8 cellular contexts compared by ENCODE assay signal in the genomic region with DNA sequence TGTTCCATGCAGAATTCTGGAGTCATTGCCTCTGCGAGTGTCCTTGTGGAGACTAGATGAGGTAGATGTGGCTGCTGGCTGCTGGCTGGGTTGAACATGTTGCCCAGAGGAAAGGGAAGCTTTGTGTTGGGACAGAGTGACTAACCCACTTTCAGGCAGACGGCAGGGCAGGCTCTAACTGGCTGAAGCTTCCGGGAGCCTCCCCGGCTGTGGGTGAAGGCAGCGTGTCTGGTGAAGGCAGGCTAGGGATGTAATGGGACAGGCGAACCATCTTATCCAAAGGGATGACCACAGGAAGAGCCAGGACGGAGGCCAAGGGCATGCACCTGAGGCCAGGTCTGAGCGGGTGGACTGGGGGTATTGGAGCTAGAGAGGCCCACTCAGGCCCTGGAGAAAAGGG. TPM values are rescaled to one million over a fixed set of nuclear protein-coding genes. Genes with fewer than 3 reads are reported as not detected.
DNase-seq lines count a peak whose midpoint lies in the region; ATAC-seq, FAIRE-seq and TF ChIP-seq lines count a peak whose summit lies in the region.

No MANE protein-coding gene starts in this region.

- H2BK15ac ChIP-seq in mesendoderm (replicated peaks; ENCODE audit: low read depth) = no peak overlapping the region

- BruUV-seq in PC-3 (replicated peaks; lab: Mats Ljungman, UMichigan) = no TSS peak

- no peak for FAIRE-seq in frontal cortex (lab: Jason Lieb, UNC)

- H3K9me3 Mint-ChIP-seq in central memory CD8-positive, alpha-beta T cell = no peaks in the 10 kb centered on the region
- H3K9me3 Mint-ChIP-seq in naive thymus-derived CD8-positive, alpha-beta T cell = no peaks in the 10 kb centered on the region
- no peaks in the 10 kb centered on the region for H3K9me3 Mint-ChIP-seq in endodermal cell

- H4K5ac ChIP-seq in mesendoderm (ENCODE audit: low read length) = no peak overlapping the region

- no peaks in the 10 kb centered on the region for H3K27me3 Mint-ChIP-seq in central memory CD8-positive, alpha-beta T cell
- peaks cover 0 to 3% (median 0%) of the 10 kb centered on the region in 5 donors for H3K27me3 Mint-ChIP-seq in naive thymus-derived CD8-positive, alpha-beta T cell
- H3K27me3 Mint-ChIP-seq in endodermal cell (ENCODE audit: insufficient read depth) = no peaks in the 10 kb centered on the region

- H3K36me3 ChIP-seq in PC-3 (ENCODE audit: low read depth, low read length) (peaks cover 11% of the 10 kb centered on the region; the same call in 1 of the 2 replicates), endodermal cell (ENCODE audit: control insufficient read depth, insufficient read depth, low read length) (no peaks in the 10 kb centered on the region), mesendoderm (ENCODE audit: control insufficient read depth, insufficient read depth, low read length) (no peaks in the 10 kb centered on the region)

- H3K4me1 Mint-ChIP-seq in central memory CD8-positive, alpha-beta T cell = peaks cover 26% of the 10 kb centered on the region
- peaks cover 23 to 48% (median 35%) of the 10 kb centered on the region in 4 donors for H3K4me1 Mint-ChIP-seq in naive thymus-derived CD8-positive, alpha-beta T cell
- H3K4me1 Mint-ChIP-seq in endodermal cell = peaks cover 6% of the 10 kb centered on the region

- H2BK5ac ChIP-seq in mesendoderm (ENCODE audit: low read length) = no peak overlapping the region

- WGBS in endodermal cell (ENCODE audit: insufficient coverage in 1 of 2, insufficient read length in 1 of 2), 2 experiments = 88 to 95% methylated on average over 3 to 8 of the region's 8 CpGs
- WGBS in mesendoderm (ENCODE audit: extremely low coverage, insufficient coverage, low lambda C conversion rate) = no CpG with 5 or more reads among the region's 8 CpGs

- peak overlapping the region; percentile 75 for H3K9ac ChIP-seq in PC-3 (ENCODE audit: low read length)
- H3K9ac ChIP-seq in endodermal cell (ENCODE audit: extremely low read depth, low read length, poor library complexity, severe bottlenecking) = no peak overlapping the region
- H3K9ac ChIP-seq in mesendoderm (ENCODE audit: low read length) = no peak overlapping the region

- H2AK5ac ChIP-seq in mesendoderm (ENCODE audit: low read length) = no peak overlapping the region

- H3K27ac Mint-ChIP-seq in central memory CD8-positive, alpha-beta T cell (ENCODE audit: low read depth) = peak overlapping the region; percentile 94
- peak overlapping the region in 7 of 10 donors; percentile 44 to 86 (median 81) for H3K27ac Mint-ChIP-seq in naive thymus-derived CD8-positive, alpha-beta T cell
- no peak overlapping the region for H3K27ac Mint-ChIP-seq in endodermal cell

- H3K4me3 ChIP-seq in PC-3 (ENCODE audit: low read length) (no peak overlapping the region), endodermal cell (ENCODE audit: low read length) (no peak overlapping the region), mesendoderm (ENCODE audit: low read length) (no peak overlapping the region)

- CTCF ChIA-PET in PC-3 (lab: Charles Lee) = no interaction called here

- H3F3A ChIP-seq in PC-3 (ENCODE audit: low read length, unreplicated experiment) = peaks cover 12% of the 10 kb centered on the region

- H3K79me1 ChIP-seq in mesendoderm (ENCODE audit: low read length) = no peaks in the 10 kb centered on the region

- H2BK120ac ChIP-seq in mesendoderm (ENCODE audit: low read depth, low read length) = no peak overlapping the region

- peaks cover 16% of the 10 kb centered on the region for H3K36me3 Mint-ChIP-seq in central memory CD8-positive, alpha-beta T cell (ENCODE audit: insufficient read depth)
- peaks cover 0 to 29% (median 5%) of the 10 kb centered on the region in 3 donors for H3K36me3 Mint-ChIP-seq in naive thymus-derived CD8-positive, alpha-beta T cell
- no peaks in the 10 kb centered on the region for H3K36me3 Mint-ChIP-seq in endodermal cell (ENCODE audit: low read depth)

- peak; percentile 64 for ATAC-seq in PC-3
- no peak for ATAC-seq in central memory CD8-positive, alpha-beta T cell (replicated peaks; ENCODE audit: extremely low read depth, poor library complexity, severe bottlenecking)
- ATAC-seq in naive thymus-derived CD8-positive, alpha-beta T cell = no peak

- POLR2A ChIA-PET in PC-3 (lab: Charles Lee; ENCODE audit: unreplicated experiment) = interaction anchor here (0.5 kb wide), 1 partner anchor 53 kb away, joined by 6 read pairs; no protein-coding TSS in a partner anchor
- POLR2A ChIA-PET in naive thymus-derived CD8-positive, alpha-beta T cell (lab: Charles Lee) = interaction anchor here (0.6 to 2.5 kb wide), 8 partner anchors 9 to 245 kb away, joined by 3 to 6 read pairs (median 3); partner anchors contain the start of genes C2orf42 and MXD1

- DNase-seq in ELR (ENCODE audit: low read depth) (peak; percentile 31), PC-3 (peak; percentile 76), frontal cortex (ENCODE audit: low spot score in 2 of 2) (no peak), endodermal cell (no peak), mesendoderm (no peak)
- DNase-seq in central memory CD8-positive, alpha-beta T cell (ENCODE audit: low spot score in 2 of 2) = no peak
- DNase-seq in naive thymus-derived CD8-positive, alpha-beta T cell = no peak
- no peak for DNase-seq in effector CD4-positive, alpha-beta T cell

- H3K79me2 ChIP-seq in PC-3 (ENCODE audit: low read length) = no peaks in the 10 kb centered on the region
- H3K79me2 ChIP-seq in mesendoderm (ENCODE audit: control insufficient read depth, insufficient read depth, low read length) = no peaks in the 10 kb centered on the region

- H3K4me1 ChIP-seq in PC-3 (ENCODE audit: insufficient read depth, low read length) (peaks cover 53% of the 10 kb centered on the region), endodermal cell (ENCODE audit: control insufficient read depth, insufficient read depth, low read length) (no peaks in the 10 kb centered on the region), mesendoderm (ENCODE audit: control insufficient read depth, low read depth, low read length) (no peaks in the 10 kb centered on the region)

- H3K18ac ChIP-seq in mesendoderm (ENCODE audit: low read length) = no peak overlapping the region

- TF ChIP-seq CTCF in PC-3 (conservative IDR thresholded peaks at IDR 0.05; ENCODE audit: low read depth, low read length) = no peak
- no peak for TF ChIP-seq CTCF in endodermal cell (conservative IDR thresholded peaks at IDR 0.05)

- no peak overlapping the region for H3K4ac ChIP-seq in mesendoderm (ENCODE audit: low read depth, low read length)

- H3K4me2 ChIP-seq in PC-3 (ENCODE audit: low read length) (peak overlapping the region; percentile 69), mesendoderm (ENCODE audit: low read length) (no peak overlapping the region)

- H2AFZ ChIP-seq in PC-3 (ENCODE audit: low read length) = peak overlapping the region; percentile 48; the same call in 1 of the 2 replicates

- H4K8ac ChIP-seq in mesendoderm (ENCODE audit: low read depth, low read length) = no peak overlapping the region

- no peak overlapping the region for H3K56ac ChIP-seq in mesendoderm (ENCODE audit: low read length)

- no peaks in the 10 kb centered on the region for H4K20me1 ChIP-seq in PC-3 (ENCODE audit: low read length)

- no peak overlapping the region for H3K23ac ChIP-seq in mesendoderm (ENCODE audit: low read length)

- H3K9me3 ChIP-seq in PC-3 (ENCODE audit: low read length) (no peaks in the 10 kb centered on the region), endodermal cell (ENCODE audit: control insufficient read depth, low read length) (no peaks in the 10 kb centered on the region)

- no peaks in the 10 kb centered on the region for H3K9me2 ChIP-seq in PC-3 (replicated peaks; ENCODE audit: low read length)

- H3K4me3 Mint-ChIP-seq in central memory CD8-positive, alpha-beta T cell = peak overlapping the region; percentile 32
- peak overlapping the region in 7 of 10 donors; percentile 6 to 68 (median 19) for H3K4me3 Mint-ChIP-seq in naive thymus-derived CD8-positive, alpha-beta T cell
- no peak overlapping the region for H3K4me3 Mint-ChIP-seq in endodermal cell

- no peaks in the 10 kb centered on the region for H3K27me3 ChIP-seq in PC-3 (ENCODE audit: low read length)
- no peaks in the 10 kb centered on the region for H3K27me3 ChIP-seq in endodermal cell (ENCODE audit: control insufficient read depth, insufficient read depth, low read length, poor library complexity, severe bottlenecking)
- H3K27me3 ChIP-seq in mesendoderm (ENCODE audit: insufficient read depth, low read length, poor library complexity) = no peaks in the 10 kb centered on the region

- H3K27ac ChIP-seq in PC-3 (ENCODE audit: low read length) (peak overlapping the region; percentile 98), endodermal cell (ENCODE audit: low read depth, low read length) (no peak overlapping the region), mesendoderm (ENCODE audit: low read depth, low read length) (no peak overlapping the region)

- intact Hi-C loops in PC-3 (cut with micrococcal nuclease) = no loop called here

RNA-seq across cellular contexts. Expression of gene ASPRV1, which starts 16.0 kb away (rescaled TPM):
- 0.12 TPM in 1 of 2 replicates, not detected in the other for total RNA-seq in PC-3 (2014; rRNA removed)
- total RNA-seq in naive thymus-derived CD8-positive, alpha-beta T cell = 1 to 10 TPM; 2.3 to 2.8 TPM
- 1 to 10 TPM in 2 of 3 donors, under 1 TPM in 1; 0.91 to 1.8 (median 1.1) TPM for polyA plus RNA-seq in naive thymus-derived CD8-positive, alpha-beta T cell
- 2.0 TPM for total RNA-seq in frontal cortex
- under 1 TPM; 0.84 to 0.91 TPM for total RNA-seq in endodermal cell
- 0.89 TPM for polyA plus RNA-seq in endodermal cell (2013, experiment 1 of 2)
- polyA plus RNA-seq in endodermal cell (2013, experiment 2 of 2) = 1.0 TPM
- 0.32 TPM for polyA plus RNA-seq in mesendoderm (2013, experiment 1 of 2)
- 0.29 TPM for polyA plus RNA-seq in mesendoderm (2013, experiment 2 of 2)

RNA-seq across cellular contexts. Expression of gene MXD1, which starts 30.5 kb away (rescaled TPM):
- total RNA-seq in PC-3 (2014; rRNA removed) = 6.8 and 7.0 TPM in 2 replicates
- 10 to 100 TPM; 14.3 to 15.8 TPM for total RNA-seq in naive thymus-derived CD8-positive, alpha-beta T cell
- 1 to 10 TPM; 6.4 to 9.3 (median 8.8) TPM for polyA plus RNA-seq in naive thymus-derived CD8-positive, alpha-beta T cell
- 12.2 TPM for total RNA-seq in frontal cortex
- 1 to 10 TPM in 1 of 2 donors, under 1 TPM in 1; 0.73 to 5.5 TPM for total RNA-seq in endodermal cell
- polyA plus RNA-seq in endodermal cell (2013, experiment 1 of 2) = 5.1 TPM
- 6.1 TPM for polyA plus RNA-seq in endodermal cell (2013, experiment 2 of 2)
- 2.1 TPM for polyA plus RNA-seq in mesendoderm (2013, experiment 1 of 2)
- 1.8 TPM for polyA plus RNA-seq in mesendoderm (2013, experiment 2 of 2)

RNA-seq across cellular contexts. Expression of gene SNRNP27, which starts 51.7 kb away (rescaled TPM):
- 44.1 and 56.3 TPM in 2 replicates for total RNA-seq in PC-3 (2014; rRNA removed)
- total RNA-seq in naive thymus-derived CD8-positive, alpha-beta T cell = 10 to 100 TPM; 49.1 to 51.2 TPM
- 10 to 100 TPM; 38.6 to 60.9 (median 50.9) TPM for polyA plus RNA-seq in naive thymus-derived CD8-positive, alpha-beta T cell
- 45.7 TPM for total RNA-seq in frontal cortex
- total RNA-seq in endodermal cell = 10 to 100 TPM; 56.2 to 64.9 TPM
- polyA plus RNA-seq in endodermal cell (2013, experiment 1 of 2) = 58.2 TPM
- 53.0 TPM for polyA plus RNA-seq in endodermal cell (2013, experiment 2 of 2)
- 99.0 TPM for polyA plus RNA-seq in mesendoderm (2013, experiment 1 of 2)
- 97.4 TPM for polyA plus RNA-seq in mesendoderm (2013, experiment 2 of 2)

Comparison
In these comparisons a context has a peak if more than half of its experiments do, and no peak if none do; other contexts are left out.
1. DNase-seq: peak in ELR (single experiment) and PC-3 (single experiment); none in central memory CD8-positive, alpha-beta T cell (0 of 2), naive thymus-derived CD8-positive, alpha-beta T cell (0 of 10), frontal cortex (0 of 2), effector CD4-positive, alpha-beta T cell (single experiment), endodermal cell (single experiment) and mesendoderm (single experiment).